1 cellular context compared by ENCODE assay signal in the genomic region with DNA sequence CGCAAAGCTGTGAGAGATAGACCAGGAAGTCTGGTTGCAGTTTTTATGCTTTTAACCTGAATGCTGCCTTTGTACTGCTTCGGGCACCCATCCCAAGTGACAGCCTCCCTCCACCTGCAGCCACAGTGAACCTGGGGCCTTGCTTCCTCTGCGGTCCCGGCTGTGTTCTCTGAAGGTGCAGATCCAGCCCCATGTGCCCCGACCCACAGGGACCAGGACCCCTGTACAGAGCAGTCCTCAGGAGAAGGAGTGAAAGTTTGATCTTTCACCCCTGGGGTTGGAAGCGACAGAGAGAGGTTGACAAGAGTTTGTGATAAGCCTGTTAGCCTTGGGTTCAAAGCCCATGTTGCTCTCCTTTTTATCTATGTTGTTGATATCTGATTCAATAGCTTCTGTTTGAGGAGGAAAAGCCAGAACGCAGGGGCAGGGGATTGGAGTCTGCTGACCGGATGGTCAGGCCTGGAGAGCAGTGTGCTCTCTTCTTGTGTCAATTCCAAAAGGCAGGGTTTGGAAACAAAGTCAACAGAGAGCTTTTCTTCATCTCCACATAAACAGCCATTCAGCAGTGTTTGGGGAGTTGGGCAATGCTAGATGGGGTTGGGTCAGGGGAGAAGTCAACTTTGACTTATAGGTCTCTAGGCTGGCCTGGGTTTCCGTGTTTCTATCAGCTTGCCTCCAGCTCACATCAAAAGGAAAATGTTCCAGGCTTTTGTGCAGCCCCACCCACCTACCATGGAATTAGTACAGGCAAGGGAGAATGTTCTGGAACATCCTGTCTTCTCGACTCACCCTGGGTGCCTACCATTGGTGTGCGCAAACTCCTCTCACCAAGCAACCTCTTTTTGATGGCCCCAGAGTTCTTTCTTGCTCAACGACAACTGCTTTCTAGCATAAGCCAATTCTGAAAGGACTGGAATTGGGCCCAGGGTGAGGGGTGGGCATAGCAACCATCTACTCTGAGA.
TF ChIP-seq lines count a peak whose summit lies in the region.

No MANE protein-coding gene starts in this region.

TF ChIP-seq in HepG2, 621 proteins besides CTCF, POLR2A, EP300 and RAD21 (continued from another document and continues in another):
- TF ChIP-seq, protein P1, sequence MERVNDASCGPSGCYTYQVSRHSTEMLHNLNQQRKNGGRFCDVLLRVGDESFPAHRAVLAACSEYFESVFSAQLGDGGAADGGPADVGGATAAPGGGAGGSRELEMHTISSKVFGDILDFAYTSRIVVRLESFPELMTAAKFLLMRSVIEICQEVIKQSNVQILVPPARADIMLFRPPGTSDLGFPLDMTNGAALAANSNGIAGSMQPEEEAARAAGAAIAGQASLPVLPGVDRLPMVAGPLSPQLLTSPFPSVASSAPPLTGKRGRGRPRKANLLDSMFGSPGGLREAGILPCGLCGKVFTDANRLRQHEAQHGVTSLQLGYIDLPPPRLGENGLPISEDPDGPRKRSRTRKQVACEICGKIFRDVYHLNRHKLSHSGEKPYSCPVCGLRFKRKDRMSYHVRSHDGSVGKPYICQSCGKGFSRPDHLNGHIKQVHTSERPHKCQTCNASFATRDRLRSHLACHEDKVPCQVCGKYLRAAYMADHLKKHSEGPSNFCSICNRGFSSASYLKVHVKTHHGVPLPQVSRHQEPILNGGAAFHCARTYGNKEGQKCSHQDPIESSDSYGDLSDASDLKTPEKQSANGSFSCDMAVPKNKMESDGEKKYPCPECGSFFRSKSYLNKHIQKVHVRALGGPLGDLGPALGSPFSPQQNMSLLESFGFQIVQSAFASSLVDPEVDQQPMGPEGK (CRISPR knock-in tag; IDR thresholded peaks at IDR 0.05), result peak; percentile 92
- TF ChIP-seq, protein P2, sequence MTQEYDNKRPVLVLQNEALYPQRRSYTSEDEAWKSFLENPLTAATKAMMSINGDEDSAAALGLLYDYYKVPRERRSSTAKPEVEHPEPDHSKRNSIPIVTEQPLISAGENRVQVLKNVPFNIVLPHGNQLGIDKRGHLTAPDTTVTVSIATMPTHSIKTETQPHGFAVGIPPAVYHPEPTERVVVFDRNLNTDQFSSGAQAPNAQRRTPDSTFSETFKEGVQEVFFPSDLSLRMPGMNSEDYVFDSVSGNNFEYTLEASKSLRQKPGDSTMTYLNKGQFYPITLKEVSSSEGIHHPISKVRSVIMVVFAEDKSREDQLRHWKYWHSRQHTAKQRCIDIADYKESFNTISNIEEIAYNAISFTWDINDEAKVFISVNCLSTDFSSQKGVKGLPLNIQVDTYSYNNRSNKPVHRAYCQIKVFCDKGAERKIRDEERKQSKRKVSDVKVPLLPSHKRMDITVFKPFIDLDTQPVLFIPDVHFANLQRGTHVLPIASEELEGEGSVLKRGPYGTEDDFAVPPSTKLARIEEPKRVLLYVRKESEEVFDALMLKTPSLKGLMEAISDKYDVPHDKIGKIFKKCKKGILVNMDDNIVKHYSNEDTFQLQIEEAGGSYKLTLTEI (CRISPR knock-in tag; conservative IDR thresholded peaks at IDR 0.05), result no peak
- TF ChIP-seq KAT2B (IDR thresholded peaks at IDR 0.05; ENCODE audit: borderline replicate concordance, low read depth, low read length) (no peak), ZNF724P (CRISPR knock-in tag; IDR thresholded peaks at IDR 0.05; ENCODE audit: borderline replicate concordance) (no peak), ZSCAN22 (CRISPR knock-in tag; IDR thresholded peaks at IDR 0.05) (peak; percentile 89), NFYC (CRISPR knock-in tag; IDR thresholded peaks at IDR 0.05) (peak; percentile 52), ZNF629 (CRISPR knock-in tag; conservative IDR thresholded peaks at IDR 0.05) (peak; percentile 11; the same call in 1 of the 2 replicates), KLF16 (CRISPR knock-in tag; IDR thresholded peaks at IDR 0.05) (peak in 1 of 2 experiments; percentile 92; a peak in 2 of 4 replicates), TCF7 (IDR thresholded peaks at IDR 0.05; ENCODE audit: low read depth) (peak; percentile 99), TRIM24 (CRISPR knock-in tag; IDR thresholded peaks at IDR 0.05) (peak; percentile 90), ZNF775 (CRISPR knock-in tag; IDR thresholded peaks at IDR 0.05; ENCODE audit: borderline replicate concordance) (no peak; the same call in none of the 2 replicates), SAP130 (CRISPR knock-in tag; IDR thresholded peaks at IDR 0.05; ENCODE audit: low read depth) (peak; percentile 88), RXRB (CRISPR knock-in tag; IDR thresholded peaks at IDR 0.05; ENCODE audit: borderline replicate concordance) (peak; percentile 98), GTF2F1 (IDR thresholded peaks at IDR 0.05; ENCODE audit: low read length) (no peak), ZNF331 (CRISPR knock-in tag; IDR thresholded peaks at IDR 0.05) (no peak; the same call in 1 of the 2 replicates), NR2F2 (IDR thresholded peaks at IDR 0.05; ENCODE audit: borderline replicate concordance, low read depth) (no peak), MEIS1 (CRISPR knock-in tag; IDR thresholded peaks at IDR 0.05; ENCODE audit: borderline replicate concordance) (no peak; the same call in 1 of the 2 replicates), ZNF136 (CRISPR knock-in tag; IDR thresholded peaks at IDR 0.05; ENCODE audit: low read depth) (0 out of 2 replicates have a peak, but pooled peaks have one; percentile 38)
- TF ChIP-seq, protein P3, sequence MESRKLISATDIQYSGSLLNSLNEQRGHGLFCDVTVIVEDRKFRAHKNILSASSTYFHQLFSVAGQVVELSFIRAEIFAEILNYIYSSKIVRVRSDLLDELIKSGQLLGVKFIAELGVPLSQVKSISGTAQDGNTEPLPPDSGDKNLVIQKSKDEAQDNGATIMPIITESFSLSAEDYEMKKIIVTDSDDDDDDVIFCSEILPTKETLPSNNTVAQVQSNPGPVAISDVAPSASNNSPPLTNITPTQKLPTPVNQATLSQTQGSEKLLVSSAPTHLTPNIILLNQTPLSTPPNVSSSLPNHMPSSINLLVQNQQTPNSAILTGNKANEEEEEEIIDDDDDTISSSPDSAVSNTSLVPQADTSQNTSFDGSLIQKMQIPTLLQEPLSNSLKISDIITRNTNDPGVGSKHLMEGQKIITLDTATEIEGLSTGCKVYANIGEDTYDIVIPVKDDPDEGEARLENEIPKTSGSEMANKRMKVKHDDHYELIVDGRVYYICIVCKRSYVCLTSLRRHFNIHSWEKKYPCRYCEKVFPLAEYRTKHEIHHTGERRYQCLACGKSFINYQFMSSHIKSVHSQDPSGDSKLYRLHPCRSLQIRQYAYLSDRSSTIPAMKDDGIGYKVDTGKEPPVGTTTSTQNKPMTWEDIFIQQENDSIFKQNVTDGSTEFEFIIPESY (CRISPR knock-in tag; IDR thresholded peaks at IDR 0.05), result peak; percentile 69; the same call in 1 of the 2 replicates
- TF ChIP-seq, protein P4, sequence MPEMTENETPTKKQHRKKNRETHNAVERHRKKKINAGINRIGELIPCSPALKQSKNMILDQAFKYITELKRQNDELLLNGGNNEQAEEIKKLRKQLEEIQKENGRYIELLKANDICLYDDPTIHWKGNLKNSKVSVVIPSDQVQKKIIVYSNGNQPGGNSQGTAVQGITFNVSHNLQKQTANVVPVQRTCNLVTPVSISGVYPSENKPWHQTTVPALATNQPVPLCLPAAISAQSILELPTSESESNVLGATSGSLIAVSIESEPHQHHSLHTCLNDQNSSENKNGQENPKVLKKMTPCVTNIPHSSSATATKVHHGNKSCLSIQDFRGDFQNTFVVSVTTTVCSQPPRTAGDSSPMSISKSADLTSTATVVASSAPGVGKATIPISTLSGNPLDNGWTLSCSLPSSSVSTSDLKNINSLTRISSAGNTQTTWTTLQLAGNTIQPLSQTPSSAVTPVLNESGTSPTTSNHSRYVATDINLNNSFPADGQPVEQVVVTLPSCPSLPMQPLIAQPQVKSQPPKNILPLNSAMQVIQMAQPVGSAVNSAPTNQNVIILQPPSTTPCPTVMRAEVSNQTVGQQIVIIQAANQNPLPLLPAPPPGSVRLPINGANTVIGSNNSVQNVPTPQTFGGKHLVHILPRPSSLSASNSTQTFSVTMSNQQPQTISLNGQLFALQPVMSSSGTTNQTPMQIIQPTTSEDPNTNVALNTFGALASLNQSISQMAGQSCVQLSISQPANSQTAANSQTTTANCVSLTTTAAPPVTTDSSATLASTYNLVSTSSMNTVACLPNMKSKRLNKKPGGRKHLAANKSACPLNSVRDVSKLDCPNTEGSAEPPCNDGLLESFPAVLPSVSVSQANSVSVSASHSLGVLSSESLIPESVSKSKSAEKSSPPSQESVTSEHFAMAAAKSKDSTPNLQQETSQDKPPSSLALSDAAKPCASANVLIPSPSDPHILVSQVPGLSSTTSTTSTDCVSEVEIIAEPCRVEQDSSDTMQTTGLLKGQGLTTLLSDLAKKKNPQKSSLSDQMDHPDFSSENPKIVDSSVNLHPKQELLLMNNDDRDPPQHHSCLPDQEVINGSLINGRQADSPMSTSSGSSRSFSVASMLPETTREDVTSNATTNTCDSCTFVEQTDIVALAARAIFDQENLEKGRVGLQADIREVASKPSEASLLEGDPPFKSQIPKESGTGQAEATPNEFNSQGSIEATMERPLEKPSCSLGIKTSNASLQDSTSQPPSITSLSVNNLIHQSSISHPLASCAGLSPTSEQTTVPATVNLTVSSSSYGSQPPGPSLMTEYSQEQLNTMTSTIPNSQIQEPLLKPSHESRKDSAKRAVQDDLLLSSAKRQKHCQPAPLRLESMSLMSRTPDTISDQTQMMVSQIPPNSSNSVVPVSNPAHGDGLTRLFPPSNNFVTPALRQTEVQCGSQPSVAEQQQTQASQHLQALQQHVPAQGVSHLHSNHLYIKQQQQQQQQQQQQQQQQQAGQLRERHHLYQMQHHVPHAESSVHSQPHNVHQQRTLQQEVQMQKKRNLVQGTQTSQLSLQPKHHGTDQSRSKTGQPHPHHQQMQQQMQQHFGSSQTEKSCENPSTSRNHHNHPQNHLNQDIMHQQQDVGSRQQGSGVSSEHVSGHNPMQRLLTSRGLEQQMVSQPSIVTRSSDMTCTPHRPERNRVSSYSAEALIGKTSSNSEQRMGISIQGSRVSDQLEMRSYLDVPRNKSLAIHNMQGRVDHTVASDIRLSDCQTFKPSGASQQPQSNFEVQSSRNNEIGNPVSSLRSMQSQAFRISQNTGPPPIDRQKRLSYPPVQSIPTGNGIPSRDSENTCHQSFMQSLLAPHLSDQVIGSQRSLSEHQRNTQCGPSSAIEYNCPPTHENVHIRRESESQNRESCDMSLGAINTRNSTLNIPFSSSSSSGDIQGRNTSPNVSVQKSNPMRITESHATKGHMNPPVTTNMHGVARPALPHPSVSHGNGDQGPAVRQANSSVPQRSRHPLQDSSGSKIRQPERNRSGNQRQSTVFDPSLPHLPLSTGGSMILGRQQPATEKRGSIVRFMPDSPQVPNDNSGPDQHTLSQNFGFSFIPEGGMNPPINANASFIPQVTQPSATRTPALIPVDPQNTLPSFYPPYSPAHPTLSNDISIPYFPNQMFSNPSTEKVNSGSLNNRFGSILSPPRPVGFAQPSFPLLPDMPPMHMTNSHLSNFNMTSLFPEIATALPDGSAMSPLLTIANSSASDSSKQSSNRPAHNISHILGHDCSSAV (CRISPR knock-in tag; IDR thresholded peaks at IDR 0.05; ENCODE audit: borderline replicate concordance), result no peak
- TF ChIP-seq, protein P5, sequence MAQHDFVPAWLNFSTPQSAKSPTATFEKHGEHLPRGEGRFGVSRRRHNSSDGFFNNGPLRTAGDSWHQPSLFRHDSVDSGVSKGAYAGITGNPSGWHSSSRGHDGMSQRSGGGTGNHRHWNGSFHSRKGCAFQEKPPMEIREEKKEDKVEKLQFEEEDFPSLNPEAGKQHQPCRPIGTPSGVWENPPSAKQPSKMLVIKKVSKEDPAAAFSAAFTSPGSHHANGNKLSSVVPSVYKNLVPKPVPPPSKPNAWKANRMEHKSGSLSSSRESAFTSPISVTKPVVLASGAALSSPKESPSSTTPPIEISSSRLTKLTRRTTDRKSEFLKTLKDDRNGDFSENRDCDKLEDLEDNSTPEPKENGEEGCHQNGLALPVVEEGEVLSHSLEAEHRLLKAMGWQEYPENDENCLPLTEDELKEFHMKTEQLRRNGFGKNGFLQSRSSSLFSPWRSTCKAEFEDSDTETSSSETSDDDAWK (CRISPR knock-in tag; IDR thresholded peaks at IDR 0.05), result no peak
- TF ChIP-seq, protein P6, sequence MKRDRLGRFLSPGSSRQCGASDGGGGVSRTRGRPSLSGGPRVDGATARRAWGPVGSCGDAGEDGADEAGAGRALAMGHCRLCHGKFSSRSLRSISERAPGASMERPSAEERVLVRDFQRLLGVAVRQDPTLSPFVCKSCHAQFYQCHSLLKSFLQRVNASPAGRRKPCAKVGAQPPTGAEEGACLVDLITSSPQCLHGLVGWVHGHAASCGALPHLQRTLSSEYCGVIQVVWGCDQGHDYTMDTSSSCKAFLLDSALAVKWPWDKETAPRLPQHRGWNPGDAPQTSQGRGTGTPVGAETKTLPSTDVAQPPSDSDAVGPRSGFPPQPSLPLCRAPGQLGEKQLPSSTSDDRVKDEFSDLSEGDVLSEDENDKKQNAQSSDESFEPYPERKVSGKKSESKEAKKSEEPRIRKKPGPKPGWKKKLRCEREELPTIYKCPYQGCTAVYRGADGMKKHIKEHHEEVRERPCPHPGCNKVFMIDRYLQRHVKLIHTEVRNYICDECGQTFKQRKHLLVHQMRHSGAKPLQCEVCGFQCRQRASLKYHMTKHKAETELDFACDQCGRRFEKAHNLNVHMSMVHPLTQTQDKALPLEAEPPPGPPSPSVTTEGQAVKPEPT (CRISPR knock-in tag; IDR thresholded peaks at IDR 0.05; ENCODE audit: low read depth), result no peak
- TF ChIP-seq, protein P7, sequence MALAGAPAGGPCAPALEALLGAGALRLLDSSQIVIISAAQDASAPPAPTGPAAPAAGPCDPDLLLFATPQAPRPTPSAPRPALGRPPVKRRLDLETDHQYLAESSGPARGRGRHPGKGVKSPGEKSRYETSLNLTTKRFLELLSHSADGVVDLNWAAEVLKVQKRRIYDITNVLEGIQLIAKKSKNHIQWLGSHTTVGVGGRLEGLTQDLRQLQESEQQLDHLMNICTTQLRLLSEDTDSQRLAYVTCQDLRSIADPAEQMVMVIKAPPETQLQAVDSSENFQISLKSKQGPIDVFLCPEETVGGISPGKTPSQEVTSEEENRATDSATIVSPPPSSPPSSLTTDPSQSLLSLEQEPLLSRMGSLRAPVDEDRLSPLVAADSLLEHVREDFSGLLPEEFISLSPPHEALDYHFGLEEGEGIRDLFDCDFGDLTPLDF (CRISPR knock-in tag; IDR thresholded peaks at IDR 0.05), result peak; percentile 61; the same call in 1 of the 2 replicates
